Comparison of ENCODE assay signal across 7 cellular contexts in genomic region chr3:65523878-65524277, GRCh38.
"Had no signal": no experiment of that assay in that cellular context is flagged by ENCODE, and none has a peak within 500 bp of the region (broad histone marks: within the 10 kb centered on the region; RNA-seq: fewer than 3 reads in every experiment).

No MANE protein-coding gene starts in this region.

- DNase-seq: GM23248, H9, HCEC 1CT, HFFc6, IMR-90, KG1 had no signal

- H2AFZ ChIP-seq: GM23248 had no signal

- H3K9ac ChIP-seq: GM23248 had no signal

- H3K27ac ChIP-seq: GM23248 had no signal

- H3K4me3 Mint-ChIP-seq: H9, HFFc6 had no signal

- H3K9me3 Mint-ChIP-seq: H9, HFFc6 had no signal

- ATAC-seq: K562 had no signal

- H3K27ac Mint-ChIP-seq: H9, HFFc6 had no signal

- H3K4me3 ChIP-seq: GM23248, K562 had no signal
